In the genomic region with DNA sequence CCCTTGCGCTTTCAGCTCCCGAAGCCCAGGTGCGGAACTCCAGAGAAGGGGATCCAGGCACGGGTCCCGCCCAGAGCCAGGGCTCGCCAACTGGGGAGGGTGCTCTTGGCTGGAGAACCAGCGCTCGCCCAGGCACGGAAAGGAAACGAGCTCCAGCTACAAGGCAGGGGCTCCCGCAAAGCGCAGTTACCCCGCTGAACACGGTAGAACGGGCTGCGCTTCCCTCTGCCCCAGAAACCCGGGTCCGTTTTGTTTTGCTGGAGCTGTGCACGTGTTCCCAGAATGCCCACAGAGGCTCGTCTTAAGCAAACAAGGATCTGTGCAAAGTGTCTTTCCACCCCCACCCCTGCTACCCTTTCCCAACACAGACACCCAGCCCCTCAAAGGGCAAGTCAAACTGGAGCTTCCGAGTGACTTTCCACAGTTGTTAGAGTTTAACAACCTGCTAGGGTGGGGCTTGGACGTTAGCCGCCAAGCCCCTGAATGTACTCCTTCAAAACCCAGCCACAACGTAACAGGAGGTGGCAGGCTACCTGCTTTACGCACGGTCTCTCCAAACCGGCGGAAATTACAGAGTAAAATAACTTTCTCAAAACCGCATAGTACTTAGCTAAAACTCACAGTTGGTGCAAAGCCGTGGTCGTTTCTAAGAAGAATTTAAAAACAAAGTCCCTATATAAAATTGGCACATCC, we compare ENCODE assay signal across 8 cellular contexts. TPM values are rescaled to one million over a fixed set of nuclear protein-coding genes. Genes with fewer than 3 reads are reported as not detected.
A peak's percentile ranks its signal among the peaks of the same experiment; 100 is the strongest.
DNase-seq lines count a peak whose midpoint lies in the region; ATAC-seq lines count a peak whose summit lies in the region.

No MANE protein-coding gene starts in this region.

- no peak overlapping the region for H3K4ac ChIP-seq in mesendoderm (ENCODE audit: low read depth, low read length)

- H3K4me1 ChIP-seq in mesendoderm (ENCODE audit: control insufficient read depth, low read depth, low read length), result no peaks in the 10 kb centered on the region

- peaks cover 55% of the 10 kb centered on the region for H3K4me1 Mint-ChIP-seq in activated CD8-positive, alpha-beta T cell treated with anti-CD3 and anti-CD28 coated beads, Interleukin-2, amount 10 ng/mL, durations not matched to agents 7 days and 5 days (ENCODE audit: low read depth)

- H2BK5ac ChIP-seq in mesendoderm (ENCODE audit: low read length), result no peak overlapping the region

- H3K27me3 ChIP-seq in mesendoderm (ENCODE audit: insufficient read depth, low read length, poor library complexity), result no peaks in the 10 kb centered on the region

- peak; percentile 29 for DNase-seq in SKM-1 treated with dmso at 0.1 percent for 144 hours (lab: John Stamatoyannopoulos, UW; ENCODE audit: unreplicated experiment)
- no peak for DNase-seq in SKM-1 (lab: John Stamatoyannopoulos, UW; ENCODE audit: unreplicated experiment)
- peak; percentile 15 for DNase-seq in NCI-H2029 treated with DMSO at 0.1 percent for 48 hours (lab: John Stamatoyannopoulos, UW)
- peak; percentile 79 for DNase-seq in activated CD8-positive, alpha-beta T cell treated with anti-CD3 and anti-CD28 coated beads, Interleukin-2, amount 10 ng/mL, durations not matched to agents 7 days and 5 days
- DNase-seq in effector CD8-positive, alpha-beta T cell (lab: John Stamatoyannopoulos, UW), result peak; percentile 24
- peak; percentile 65 for DNase-seq in mesendoderm
- DNase-seq in stimulated activated CD8-positive, alpha-beta memory T cell treated with anti-CD3 and anti-CD28 coated beads, Interleukin-4, amount 100 ng/mL, for 4 hours (ENCODE audit: low read depth in 2 of 2, low spot score in 1 of 2), result peak; percentile 20 to 24
- DNase-seq in SK-N-DZ (ENCODE audit: low spot score), result no peak

- H3K36me3 ChIP-seq in mesendoderm (ENCODE audit: control insufficient read depth, insufficient read depth, low read length), result no peaks in the 10 kb centered on the region

- no peak overlapping the region for H2AK5ac ChIP-seq in mesendoderm (ENCODE audit: low read length)

- H3K9ac ChIP-seq in mesendoderm (ENCODE audit: low read length), result peak overlapping the region; percentile 84

- H3K4me2 ChIP-seq in mesendoderm (ENCODE audit: low read length), result peak overlapping the region; percentile 89

- no peak overlapping the region for H3K23ac ChIP-seq in mesendoderm (ENCODE audit: low read length)

- POLR2A ChIA-PET in activated CD8-positive, alpha-beta T cell treated with anti-CD3 and anti-CD28 coated beads, Interleukin-2, amount 10 ng/mL, durations not matched to agents 7 days and 5 days (lab: Charles Lee), result interaction anchor here (0.6 to 2.6 kb wide), 29 partner anchors 9 to 138 kb away, joined by 3 to 70 read pairs (median 6); partner anchors contain the start of genes RNF138 and TRAPPC8

- H4K8ac ChIP-seq in mesendoderm (ENCODE audit: low read depth, low read length), result no peak overlapping the region

- no peaks in the 10 kb centered on the region for H3K79me1 ChIP-seq in mesendoderm (ENCODE audit: low read length)

- H3K27ac Mint-ChIP-seq in activated CD8-positive, alpha-beta T cell treated with anti-CD3 and anti-CD28 coated beads, Interleukin-2, amount 10 ng/mL, durations not matched to agents 7 days and 5 days, result peak overlapping the region; percentile 99

- H3K4me3 Mint-ChIP-seq in activated CD8-positive, alpha-beta T cell treated with anti-CD3 and anti-CD28 coated beads, Interleukin-2, amount 10 ng/mL, durations not matched to agents 7 days and 5 days, result peak overlapping the region; percentile 100

- no peaks in the 10 kb centered on the region for H3K27me3 Mint-ChIP-seq in activated CD8-positive, alpha-beta T cell treated with anti-CD3 and anti-CD28 coated beads, Interleukin-2, amount 10 ng/mL, durations not matched to agents 7 days and 5 days (ENCODE audit: low read depth)

- no peaks in the 10 kb centered on the region for H3K9me3 Mint-ChIP-seq in activated CD8-positive, alpha-beta T cell treated with anti-CD3 and anti-CD28 coated beads, Interleukin-2, amount 10 ng/mL, durations not matched to agents 7 days and 5 days (ENCODE audit: insufficient read depth)

- no peaks in the 10 kb centered on the region for H3K79me2 ChIP-seq in mesendoderm (ENCODE audit: control insufficient read depth, insufficient read depth, low read length)

- H3K56ac ChIP-seq in mesendoderm (ENCODE audit: low read length), result peak overlapping the region; percentile 96

- no peak overlapping the region for H4K5ac ChIP-seq in mesendoderm (ENCODE audit: low read length)

- H2BK120ac ChIP-seq in mesendoderm (ENCODE audit: low read depth, low read length), result no peak overlapping the region

- ATAC-seq in activated CD8-positive, alpha-beta T cell treated with anti-CD3 and anti-CD28 coated beads, Interleukin-2, amount 10 ng/mL, durations not matched to agents 7 days and 5 days, result peak; percentile 28

- WGBS in mesendoderm (ENCODE audit: extremely low coverage, insufficient coverage, low lambda C conversion rate), result no CpG with 5 or more reads among the region's 31 CpGs

- H3K4me3 ChIP-seq in mesendoderm (ENCODE audit: low read length), result peak overlapping the region; percentile 50

- peak overlapping the region; percentile 84 for H3K27ac ChIP-seq in mesendoderm (ENCODE audit: low read depth, low read length)

- no peak overlapping the region for H2BK15ac ChIP-seq in mesendoderm (replicated peaks; ENCODE audit: low read depth)

- peak overlapping the region; percentile 11 for H3K18ac ChIP-seq in mesendoderm (ENCODE audit: low read length)

- peaks cover 35% of the 10 kb centered on the region for H3K36me3 Mint-ChIP-seq in activated CD8-positive, alpha-beta T cell treated with anti-CD3 and anti-CD28 coated beads, Interleukin-2, amount 10 ng/mL, durations not matched to agents 7 days and 5 days (ENCODE audit: low read depth)

- CTCF ChIA-PET in activated CD8-positive, alpha-beta T cell treated with anti-CD3 and anti-CD28 coated beads, Interleukin-2, amount 10 ng/mL, durations not matched to agents 7 days and 5 days (lab: Charles Lee), result interaction anchor here (0.9 to 2.6 kb wide), 22 partner anchors 16 to 119 kb away, joined by 3 to 44 read pairs (median 6); partner anchors contain the start of genes RNF138 and TRAPPC8

RNA-seq across cellular contexts. Expression of gene RNF125, which starts 0.8 kb away (rescaled TPM):
- total RNA-seq in activated CD8-positive, alpha-beta T cell treated with anti-CD3 and anti-CD28 coated beads, Interleukin-2, amount 10 ng/mL, durations not matched to agents 7 days and 5 days, result 10 to 100 TPM; 26.5 to 27.9 TPM
- 8.0 TPM for polyA plus RNA-seq in mesendoderm (2013, experiment 1 of 2)
- polyA plus RNA-seq in mesendoderm (2013, experiment 2 of 2), result 8.2 TPM
- 0.39 and 0.61 TPM in 2 replicates for polyA plus RNA-seq in SK-N-DZ (2014; cell fraction: cytosol; rRNA removed)
- polyA plus RNA-seq in SK-N-DZ (2014; cell fraction: nucleus; rRNA removed), result 0.25 and 0.26 TPM in 2 replicates

Comparison
In these comparisons a context has a peak if more than half of its experiments do, and no peak if none do; other contexts are left out.
1. DNase-seq: peak in SKM-1 treated with dmso at 0.1 percent for 144 hours (single experiment), NCI-H2029 treated with DMSO at 0.1 percent for 48 hours (single experiment), activated CD8-positive, alpha-beta T cell treated with anti-CD3 and anti-CD28 coated beads, Interleukin-2, amount 10 ng/mL, durations not matched to agents 7 days and 5 days (single experiment), effector CD8-positive, alpha-beta T cell (single experiment), mesendoderm (single experiment) and stimulated activated CD8-positive, alpha-beta memory T cell treated with anti-CD3 and anti-CD28 coated beads, Interleukin-4, amount 100 ng/mL, for 4 hours (2 of 2); none in SKM-1 (single experiment) and SK-N-DZ (single experiment).